ENCODE assay signal across 22 cellular contexts in the genomic region with DNA sequence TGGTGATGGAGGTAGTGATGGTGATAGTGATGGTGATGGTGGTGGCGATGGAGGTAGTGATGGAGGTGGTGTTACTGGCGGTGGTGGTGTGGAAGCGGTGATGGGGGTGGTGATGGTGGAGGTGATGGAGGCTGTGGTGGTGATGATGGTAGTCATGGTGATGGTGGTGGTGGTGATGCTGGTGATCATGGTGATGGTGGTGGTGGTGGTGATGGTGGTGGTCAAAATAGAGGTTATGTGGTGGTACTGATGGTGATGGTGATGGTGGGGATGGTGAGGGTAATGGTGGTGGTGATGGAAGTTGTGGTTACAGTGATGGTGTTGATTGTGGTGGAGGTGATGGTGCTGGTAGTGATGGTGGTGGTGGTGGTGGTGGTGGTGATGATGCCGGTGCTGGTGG.
DNase-seq lines count a peak whose midpoint lies in the region; ATAC-seq, FAIRE-seq and TF ChIP-seq lines count a peak whose summit lies in the region.
"Had no signal": no experiment of that assay in that cellular context is flagged by ENCODE, and none has a peak within 500 bp of the region (broad histone marks: within the 10 kb centered on the region; RNA-seq: fewer than 3 reads in every experiment).

No MANE protein-coding gene starts in this region.

- no peak for TF ChIP-seq POLR2A in ovary (IDR thresholded peaks at IDR 0.05)

- no peak overlapping the region for H3K27ac ChIP-seq in ovary
- H3K27ac ChIP-seq: C4-2B, SJSA1 had no signal

- intact Hi-C loops in cardiac septum (cut with DNase I) = no loop called here
- intact Hi-C loops in Right ventricle myocardium inferior (cut with DNase I) = loop anchor here (10.0 kb wide), 1 partner anchor 66 kb away; no protein-coding TSS in a partner anchor
- intact Hi-C loops in ovary (cut with DNase I) = loop anchor here in 3 of 4 donors (5.0 to 10.0 kb wide), 4 partner anchors 66 to 211 kb away; no protein-coding TSS in a partner anchor

- no peak overlapping the region for H3K4me3 ChIP-seq in ovary
- H3K4me3 ChIP-seq: GM23338, SJSA1 had no signal

- ATAC-seq in Right ventricle myocardium inferior = no peak
- ATAC-seq: CD8-positive, alpha-beta T cell; GM23338; PC-3 had no signal

- H3K27me3 ChIP-seq in ovary = no peaks in the 10 kb centered on the region
- H3K27me3 ChIP-seq: SJSA1 had no signal

- H3K9me3 ChIP-seq in ovary = no peaks in the 10 kb centered on the region
- H3K9me3 ChIP-seq: Caco-2, SJSA1 had no signal

- no peak for TF ChIP-seq CTCF in ovary (IDR thresholded peaks at IDR 0.05)

- no peak for TF ChIP-seq EP300 in ovary (IDR thresholded peaks at IDR 0.05)

- DNase-seq in cardiac septum (ENCODE audit: low spot score) = peak; percentile 10
- DNase-seq in Right ventricle myocardium inferior (ENCODE audit: missing footprints) = no peak
- no peak for DNase-seq in HTR-8/SVneo (ENCODE audit: insufficient read length, low spot score)
- DNase-seq in mesenteric fat pad (ENCODE audit: low spot score) = peak; percentile 18
- no peak for DNase-seq in AG20443 (ENCODE audit: low spot score)
- DNase-seq in ovary = no peak
- no peak for DNase-seq in SHP77 treated with DMSO at 0.1 percent for 48 hours (lab: John Stamatoyannopoulos, UW)
- DNase-seq: Caco-2; CD8-positive, alpha-beta T cell; HCEC 1CT; NCI-H1048; NCI-H1694; NCI-H2029 treated with DMSO at 0.1 percent for 48 hours; NCI-H446 treated with DMSO at 0.1 percent for 48 hours; NCI-H526; NCI-H82; NK-92 treated with Interleukin-12 subunit alpha and Interleukin-12 subunit beta, amount 100 ng/mL, for 24 hours; PC-3 had no signal

- 88 to 97% (median 97%) methylated on average over 4 of the region's 4 CpGs for WGBS in ovary, 3 donors

- peak; percentile 9 for FAIRE-seq in HTR-8/SVneo (lab: Jason Lieb, UNC)
- FAIRE-seq: G401.6 had no signal

- no peaks in the 10 kb centered on the region for H3K36me3 ChIP-seq in ovary
- H3K36me3 ChIP-seq: SJSA1 had no signal

- H3K4me1 ChIP-seq in ovary (ENCODE audit: insufficient read depth) = peaks cover 22% of the 10 kb centered on the region
- H3K4me1 ChIP-seq: Caco-2, SJSA1 had no signal

Comparison
In these comparisons a context has a peak if more than half of its experiments do, and no peak if none do; other contexts are left out.
1. DNase-seq: peak in cardiac septum (single experiment) and mesenteric fat pad (single experiment); none in Right ventricle myocardium inferior (single experiment), HTR-8/SVneo (single experiment), AG20443 (single experiment), ovary (0 of 5) and SHP77 treated with DMSO at 0.1 percent for 48 hours (single experiment).